In the genomic region with DNA sequence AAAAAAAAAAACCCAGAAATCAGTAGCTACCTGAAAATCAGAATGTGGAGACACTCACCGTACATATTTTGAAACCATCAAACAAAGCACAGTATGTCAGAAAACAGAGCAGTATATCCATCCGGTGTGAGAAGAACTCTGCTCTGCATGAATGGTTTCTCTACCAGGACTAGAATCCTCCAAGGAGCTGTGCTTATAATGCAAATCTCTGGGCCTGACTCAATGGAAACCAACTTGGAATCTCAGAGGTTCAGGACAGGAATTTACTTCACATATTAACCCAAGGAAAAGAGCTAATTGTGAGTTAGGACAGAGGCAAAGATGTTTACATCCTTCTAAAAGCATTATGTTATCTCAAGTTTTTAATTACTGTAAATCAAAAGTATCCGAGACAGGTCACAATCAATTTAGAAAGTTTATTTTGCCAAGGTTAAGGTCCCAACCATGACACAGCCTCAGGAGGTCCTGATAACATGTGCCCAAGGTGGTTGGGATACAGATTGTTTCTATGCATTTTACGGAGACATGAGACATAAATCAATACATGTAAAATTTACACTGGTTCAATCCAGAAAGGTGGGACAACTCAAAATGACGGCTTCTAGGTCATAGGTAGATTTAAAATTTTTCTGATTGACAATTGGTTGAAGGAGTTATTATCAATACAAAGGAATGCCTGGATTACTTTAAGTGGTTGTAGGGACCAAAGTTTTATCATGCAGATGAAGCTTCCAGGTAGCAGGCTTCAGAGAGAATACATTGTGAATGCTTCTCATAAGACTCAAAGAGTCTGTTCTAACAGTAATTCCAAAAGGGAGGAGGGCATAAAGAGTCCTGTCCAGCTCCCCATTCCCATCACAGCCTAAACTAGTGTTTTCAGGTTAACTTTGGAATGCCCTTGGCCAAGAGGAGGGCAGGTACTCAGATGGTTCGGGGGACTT, we compare ENCODE assay signal across 2 cellular contexts.
TF ChIP-seq lines count a peak whose summit lies in the region.

No MANE protein-coding gene starts in this region.

TF ChIP-seq in H1, 55 proteins besides CTCF, POLR2A, EP300 and RAD21 (continues in another document):
- TF ChIP-seq BACH1 (IDR thresholded peaks at IDR 0.05; ENCODE audit: low read length) (no peak), KDM1A (IDR thresholded peaks at IDR 0.05; ENCODE audit: borderline replicate concordance, low read length) (no peak), SRF (IDR thresholded peaks at IDR 0.05; ENCODE audit: low read depth, low read length) (no peak), CBX8 (IDR thresholded peaks at IDR 0.05; ENCODE audit: borderline replicate concordance, low read depth, low read length) (no peak), CHD7 (IDR thresholded peaks at IDR 0.05; ENCODE audit: insufficient replicate concordance, low read length) (peak; percentile 61), ATF2 (IDR thresholded peaks at IDR 0.05; ENCODE audit: low read length) (0 out of 2 replicates have a peak, but pooled peaks have one; percentile 24), BCL11A (IDR thresholded peaks at IDR 0.05; ENCODE audit: low read depth in 2 of 2, low read length in 2 of 2) (peak in 1 of 2 experiments; percentile 40)
- TF ChIP-seq, protein P1, sequence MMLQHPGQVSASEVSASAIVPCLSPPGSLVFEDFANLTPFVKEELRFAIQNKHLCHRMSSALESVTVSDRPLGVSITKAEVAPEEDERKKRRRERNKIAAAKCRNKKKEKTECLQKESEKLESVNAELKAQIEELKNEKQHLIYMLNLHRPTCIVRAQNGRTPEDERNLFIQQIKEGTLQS (IDR thresholded peaks at IDR 0.05; ENCODE audit: insufficient read depth, low read depth, low read length): no peak

TF ChIP-seq in SK-N-SH, 30 proteins besides CTCF, POLR2A, EP300 and RAD21:
- TF ChIP-seq ZBTB33 (IDR thresholded peaks at IDR 0.05; ENCODE audit: borderline replicate concordance, low read depth): no peak
- no peak for TF ChIP-seq SMC3 (IDR thresholded peaks at IDR 0.05; ENCODE audit: low read depth, low read length)
- no peak for TF ChIP-seq YY1 (IDR thresholded peaks at IDR 0.05; ENCODE audit: low read depth)
- TF ChIP-seq CHD2 (IDR thresholded peaks at IDR 0.05; ENCODE audit: low read length, partially characterized antibody): no peak
- no peak for TF ChIP-seq RFX5 (IDR thresholded peaks at IDR 0.05; ENCODE audit: low read length)
- TF ChIP-seq TEAD4 (IDR thresholded peaks at IDR 0.05; ENCODE audit: borderline replicate concordance, insufficient read depth): no peak
- no peak for TF ChIP-seq POLR2AphosphoS5 (IDR thresholded peaks at IDR 0.05; ENCODE audit: low read depth, low read length)
- TF ChIP-seq JUND (IDR thresholded peaks at IDR 0.05): no peak
- no peak for TF ChIP-seq RCOR1 (IDR thresholded peaks at IDR 0.05; ENCODE audit: low read length)
- no peak for TF ChIP-seq FOXJ3 (CRISPR knock-in tag; IDR thresholded peaks at IDR 0.05)
- no peak for TF ChIP-seq TCF12 (IDR thresholded peaks at IDR 0.05)
- TF ChIP-seq USF1 (IDR thresholded peaks at IDR 0.05; ENCODE audit: borderline replicate concordance, low read depth): no peak
- no peak for TF ChIP-seq FOSL2 (IDR thresholded peaks at IDR 0.05; ENCODE audit: borderline replicate concordance, low read depth)
